ENCODE assay signal across 1 cellular context in the genomic region with DNA sequence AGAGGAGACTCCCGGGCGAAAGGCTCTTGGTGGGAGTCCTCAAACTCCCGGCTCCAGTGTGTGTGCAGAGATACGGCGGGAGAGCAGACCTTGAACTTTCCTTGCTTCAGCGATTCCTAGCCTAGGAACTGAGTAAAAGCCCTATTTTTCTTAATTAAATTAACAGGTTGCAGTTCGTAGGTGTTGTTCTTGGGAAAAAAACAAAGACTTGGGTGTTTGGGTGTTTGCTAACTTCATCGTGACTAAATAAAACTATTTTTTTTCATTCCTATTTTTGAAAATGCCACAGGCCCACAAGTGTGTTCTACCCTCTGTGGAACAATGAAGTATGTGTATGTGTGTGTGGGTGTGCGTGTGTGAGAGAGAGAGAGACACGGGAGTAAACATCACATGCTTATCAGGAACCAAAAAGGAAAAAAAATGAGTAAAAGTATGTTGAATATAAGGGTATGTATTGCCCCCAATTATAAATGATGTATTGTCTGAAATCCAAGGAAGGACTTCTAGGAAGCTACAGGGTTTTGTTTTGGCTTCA.
TF ChIP-seq lines count a peak whose summit lies in the region.

No MANE protein-coding gene starts in this region.

TF ChIP-seq in K562, 482 proteins besides CTCF, POLR2A, EP300 and RAD21 (continued from another document and continues in another):
- TF ChIP-seq MECOM (CRISPR knock-in tag; IDR thresholded peaks at IDR 0.05) (no peak), JUNB (CRISPR knock-in tag; conservative IDR thresholded peaks at IDR 0.05) (no peak), KDM4B (IDR thresholded peaks at IDR 0.05; ENCODE audit: borderline replicate concordance in 2 of 2, low read depth in 1 of 2) (no peak), ZNF165 (CRISPR knock-in tag; IDR thresholded peaks at IDR 0.05; ENCODE audit: borderline replicate concordance) (no peak), KAT7 (CRISPR knock-in tag; IDR thresholded peaks at IDR 0.05; ENCODE audit: borderline replicate concordance) (no peak), MTA2 (IDR thresholded peaks at IDR 0.05; ENCODE audit: low read depth) (no peak), SMARCE1 (IDR thresholded peaks at IDR 0.05) (no peak), EGR1 (conservative IDR thresholded peaks at IDR 0.05) (peak; percentile 72), ZC3H11A (IDR thresholded peaks at IDR 0.05; ENCODE audit: low read depth, low read length) (no peak), NR3C1 (CRISPR knock-in tag; IDR thresholded peaks at IDR 0.05) (no peak), SMAD4 (CRISPR knock-in tag; conservative IDR thresholded peaks at IDR 0.05) (no peak), FOXA1 (IDR thresholded peaks at IDR 0.05; ENCODE audit: borderline replicate concordance) (no peak), NFE2L1 (tag; IDR thresholded peaks at IDR 0.05; ENCODE audit: borderline replicate concordance, low read depth) (no peak), ZNF134 (CRISPR knock-in tag; conservative IDR thresholded peaks at IDR 0.05) (no peak), POLR2H (tag; IDR thresholded peaks at IDR 0.05; ENCODE audit: low read depth) (0 out of 2 replicates have a peak, but pooled peaks have one; percentile 32), ZEB2 (IDR thresholded peaks at IDR 0.05) (no peak), ZNF12 (CRISPR knock-in tag; IDR thresholded peaks at IDR 0.05) (no peak), ZNF586 (CRISPR knock-in tag; conservative IDR thresholded peaks at IDR 0.05) (no peak)
- TF ChIP-seq, protein P1, sequence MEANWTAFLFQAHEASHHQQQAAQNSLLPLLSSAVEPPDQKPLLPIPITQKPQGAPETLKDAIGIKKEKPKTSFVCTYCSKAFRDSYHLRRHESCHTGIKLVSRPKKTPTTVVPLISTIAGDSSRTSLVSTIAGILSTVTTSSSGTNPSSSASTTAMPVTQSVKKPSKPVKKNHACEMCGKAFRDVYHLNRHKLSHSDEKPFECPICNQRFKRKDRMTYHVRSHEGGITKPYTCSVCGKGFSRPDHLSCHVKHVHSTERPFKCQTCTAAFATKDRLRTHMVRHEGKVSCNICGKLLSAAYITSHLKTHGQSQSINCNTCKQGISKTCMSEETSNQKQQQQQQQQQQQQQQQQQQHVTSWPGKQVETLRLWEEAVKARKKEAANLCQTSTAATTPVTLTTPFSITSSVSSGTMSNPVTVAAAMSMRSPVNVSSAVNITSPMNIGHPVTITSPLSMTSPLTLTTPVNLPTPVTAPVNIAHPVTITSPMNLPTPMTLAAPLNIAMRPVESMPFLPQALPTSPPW (CRISPR knock-in tag; IDR thresholded peaks at IDR 0.05) = no peak
- TF ChIP-seq, protein P2, sequence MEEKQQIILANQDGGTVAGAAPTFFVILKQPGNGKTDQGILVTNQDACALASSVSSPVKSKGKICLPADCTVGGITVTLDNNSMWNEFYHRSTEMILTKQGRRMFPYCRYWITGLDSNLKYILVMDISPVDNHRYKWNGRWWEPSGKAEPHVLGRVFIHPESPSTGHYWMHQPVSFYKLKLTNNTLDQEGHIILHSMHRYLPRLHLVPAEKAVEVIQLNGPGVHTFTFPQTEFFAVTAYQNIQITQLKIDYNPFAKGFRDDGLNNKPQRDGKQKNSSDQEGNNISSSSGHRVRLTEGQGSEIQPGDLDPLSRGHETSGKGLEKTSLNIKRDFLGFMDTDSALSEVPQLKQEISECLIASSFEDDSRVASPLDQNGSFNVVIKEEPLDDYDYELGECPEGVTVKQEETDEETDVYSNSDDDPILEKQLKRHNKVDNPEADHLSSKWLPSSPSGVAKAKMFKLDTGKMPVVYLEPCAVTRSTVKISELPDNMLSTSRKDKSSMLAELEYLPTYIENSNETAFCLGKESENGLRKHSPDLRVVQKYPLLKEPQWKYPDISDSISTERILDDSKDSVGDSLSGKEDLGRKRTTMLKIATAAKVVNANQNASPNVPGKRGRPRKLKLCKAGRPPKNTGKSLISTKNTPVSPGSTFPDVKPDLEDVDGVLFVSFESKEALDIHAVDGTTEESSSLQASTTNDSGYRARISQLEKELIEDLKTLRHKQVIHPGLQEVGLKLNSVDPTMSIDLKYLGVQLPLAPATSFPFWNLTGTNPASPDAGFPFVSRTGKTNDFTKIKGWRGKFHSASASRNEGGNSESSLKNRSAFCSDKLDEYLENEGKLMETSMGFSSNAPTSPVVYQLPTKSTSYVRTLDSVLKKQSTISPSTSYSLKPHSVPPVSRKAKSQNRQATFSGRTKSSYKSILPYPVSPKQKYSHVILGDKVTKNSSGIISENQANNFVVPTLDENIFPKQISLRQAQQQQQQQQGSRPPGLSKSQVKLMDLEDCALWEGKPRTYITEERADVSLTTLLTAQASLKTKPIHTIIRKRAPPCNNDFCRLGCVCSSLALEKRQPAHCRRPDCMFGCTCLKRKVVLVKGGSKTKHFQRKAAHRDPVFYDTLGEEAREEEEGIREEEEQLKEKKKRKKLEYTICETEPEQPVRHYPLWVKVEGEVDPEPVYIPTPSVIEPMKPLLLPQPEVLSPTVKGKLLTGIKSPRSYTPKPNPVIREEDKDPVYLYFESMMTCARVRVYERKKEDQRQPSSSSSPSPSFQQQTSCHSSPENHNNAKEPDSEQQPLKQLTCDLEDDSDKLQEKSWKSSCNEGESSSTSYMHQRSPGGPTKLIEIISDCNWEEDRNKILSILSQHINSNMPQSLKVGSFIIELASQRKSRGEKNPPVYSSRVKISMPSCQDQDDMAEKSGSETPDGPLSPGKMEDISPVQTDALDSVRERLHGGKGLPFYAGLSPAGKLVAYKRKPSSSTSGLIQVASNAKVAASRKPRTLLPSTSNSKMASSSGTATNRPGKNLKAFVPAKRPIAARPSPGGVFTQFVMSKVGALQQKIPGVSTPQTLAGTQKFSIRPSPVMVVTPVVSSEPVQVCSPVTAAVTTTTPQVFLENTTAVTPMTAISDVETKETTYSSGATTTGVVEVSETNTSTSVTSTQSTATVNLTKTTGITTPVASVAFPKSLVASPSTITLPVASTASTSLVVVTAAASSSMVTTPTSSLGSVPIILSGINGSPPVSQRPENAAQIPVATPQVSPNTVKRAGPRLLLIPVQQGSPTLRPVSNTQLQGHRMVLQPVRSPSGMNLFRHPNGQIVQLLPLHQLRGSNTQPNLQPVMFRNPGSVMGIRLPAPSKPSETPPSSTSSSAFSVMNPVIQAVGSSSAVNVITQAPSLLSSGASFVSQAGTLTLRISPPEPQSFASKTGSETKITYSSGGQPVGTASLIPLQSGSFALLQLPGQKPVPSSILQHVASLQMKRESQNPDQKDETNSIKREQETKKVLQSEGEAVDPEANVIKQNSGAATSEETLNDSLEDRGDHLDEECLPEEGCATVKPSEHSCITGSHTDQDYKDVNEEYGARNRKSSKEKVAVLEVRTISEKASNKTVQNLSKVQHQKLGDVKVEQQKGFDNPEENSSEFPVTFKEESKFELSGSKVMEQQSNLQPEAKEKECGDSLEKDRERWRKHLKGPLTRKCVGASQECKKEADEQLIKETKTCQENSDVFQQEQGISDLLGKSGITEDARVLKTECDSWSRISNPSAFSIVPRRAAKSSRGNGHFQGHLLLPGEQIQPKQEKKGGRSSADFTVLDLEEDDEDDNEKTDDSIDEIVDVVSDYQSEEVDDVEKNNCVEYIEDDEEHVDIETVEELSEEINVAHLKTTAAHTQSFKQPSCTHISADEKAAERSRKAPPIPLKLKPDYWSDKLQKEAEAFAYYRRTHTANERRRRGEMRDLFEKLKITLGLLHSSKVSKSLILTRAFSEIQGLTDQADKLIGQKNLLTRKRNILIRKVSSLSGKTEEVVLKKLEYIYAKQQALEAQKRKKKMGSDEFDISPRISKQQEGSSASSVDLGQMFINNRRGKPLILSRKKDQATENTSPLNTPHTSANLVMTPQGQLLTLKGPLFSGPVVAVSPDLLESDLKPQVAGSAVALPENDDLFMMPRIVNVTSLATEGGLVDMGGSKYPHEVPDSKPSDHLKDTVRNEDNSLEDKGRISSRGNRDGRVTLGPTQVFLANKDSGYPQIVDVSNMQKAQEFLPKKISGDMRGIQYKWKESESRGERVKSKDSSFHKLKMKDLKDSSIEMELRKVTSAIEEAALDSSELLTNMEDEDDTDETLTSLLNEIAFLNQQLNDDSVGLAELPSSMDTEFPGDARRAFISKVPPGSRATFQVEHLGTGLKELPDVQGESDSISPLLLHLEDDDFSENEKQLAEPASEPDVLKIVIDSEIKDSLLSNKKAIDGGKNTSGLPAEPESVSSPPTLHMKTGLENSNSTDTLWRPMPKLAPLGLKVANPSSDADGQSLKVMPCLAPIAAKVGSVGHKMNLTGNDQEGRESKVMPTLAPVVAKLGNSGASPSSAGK (IDR thresholded peaks at IDR 0.05) = peak; percentile 20; the same call in 1 of the 2 replicates
- TF ChIP-seq, protein P3, sequence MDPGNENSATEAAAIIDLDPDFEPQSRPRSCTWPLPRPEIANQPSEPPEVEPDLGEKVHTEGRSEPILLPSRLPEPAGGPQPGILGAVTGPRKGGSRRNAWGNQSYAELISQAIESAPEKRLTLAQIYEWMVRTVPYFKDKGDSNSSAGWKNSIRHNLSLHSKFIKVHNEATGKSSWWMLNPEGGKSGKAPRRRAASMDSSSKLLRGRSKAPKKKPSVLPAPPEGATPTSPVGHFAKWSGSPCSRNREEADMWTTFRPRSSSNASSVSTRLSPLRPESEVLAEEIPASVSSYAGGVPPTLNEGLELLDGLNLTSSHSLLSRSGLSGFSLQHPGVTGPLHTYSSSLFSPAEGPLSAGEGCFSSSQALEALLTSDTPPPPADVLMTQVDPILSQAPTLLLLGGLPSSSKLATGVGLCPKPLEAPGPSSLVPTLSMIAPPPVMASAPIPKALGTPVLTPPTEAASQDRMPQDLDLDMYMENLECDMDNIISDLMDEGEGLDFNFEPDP (CRISPR knock-in tag; IDR thresholded peaks at IDR 0.05) = no peak
- TF ChIP-seq, protein P4, sequence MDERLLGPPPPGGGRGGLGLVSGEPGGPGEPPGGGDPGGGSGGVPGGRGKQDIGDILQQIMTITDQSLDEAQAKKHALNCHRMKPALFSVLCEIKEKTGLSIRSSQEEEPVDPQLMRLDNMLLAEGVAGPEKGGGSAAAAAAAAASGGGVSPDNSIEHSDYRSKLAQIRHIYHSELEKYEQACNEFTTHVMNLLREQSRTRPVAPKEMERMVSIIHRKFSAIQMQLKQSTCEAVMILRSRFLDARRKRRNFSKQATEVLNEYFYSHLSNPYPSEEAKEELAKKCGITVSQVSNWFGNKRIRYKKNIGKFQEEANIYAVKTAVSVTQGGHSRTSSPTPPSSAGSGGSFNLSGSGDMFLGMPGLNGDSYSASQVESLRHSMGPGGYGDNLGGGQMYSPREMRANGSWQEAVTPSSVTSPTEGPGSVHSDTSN (CRISPR knock-in tag; IDR thresholded peaks at IDR 0.05; ENCODE audit: low read depth) = no peak
- TF ChIP-seq, protein P4 (tag; conservative IDR thresholded peaks at IDR 0.05; ENCODE audit: low read depth) = no peak
- TF ChIP-seq, protein P5, sequence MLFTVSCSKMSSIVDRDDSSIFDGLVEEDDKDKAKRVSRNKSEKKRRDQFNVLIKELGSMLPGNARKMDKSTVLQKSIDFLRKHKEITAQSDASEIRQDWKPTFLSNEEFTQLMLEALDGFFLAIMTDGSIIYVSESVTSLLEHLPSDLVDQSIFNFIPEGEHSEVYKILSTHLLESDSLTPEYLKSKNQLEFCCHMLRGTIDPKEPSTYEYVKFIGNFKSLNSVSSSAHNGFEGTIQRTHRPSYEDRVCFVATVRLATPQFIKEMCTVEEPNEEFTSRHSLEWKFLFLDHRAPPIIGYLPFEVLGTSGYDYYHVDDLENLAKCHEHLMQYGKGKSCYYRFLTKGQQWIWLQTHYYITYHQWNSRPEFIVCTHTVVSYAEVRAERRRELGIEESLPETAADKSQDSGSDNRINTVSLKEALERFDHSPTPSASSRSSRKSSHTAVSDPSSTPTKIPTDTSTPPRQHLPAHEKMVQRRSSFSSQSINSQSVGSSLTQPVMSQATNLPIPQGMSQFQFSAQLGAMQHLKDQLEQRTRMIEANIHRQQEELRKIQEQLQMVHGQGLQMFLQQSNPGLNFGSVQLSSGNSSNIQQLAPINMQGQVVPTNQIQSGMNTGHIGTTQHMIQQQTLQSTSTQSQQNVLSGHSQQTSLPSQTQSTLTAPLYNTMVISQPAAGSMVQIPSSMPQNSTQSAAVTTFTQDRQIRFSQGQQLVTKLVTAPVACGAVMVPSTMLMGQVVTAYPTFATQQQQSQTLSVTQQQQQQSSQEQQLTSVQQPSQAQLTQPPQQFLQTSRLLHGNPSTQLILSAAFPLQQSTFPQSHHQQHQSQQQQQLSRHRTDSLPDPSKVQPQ (CRISPR knock-in tag; IDR thresholded peaks at IDR 0.05; ENCODE audit: borderline replicate concordance) = no peak
- TF ChIP-seq, protein P6, sequence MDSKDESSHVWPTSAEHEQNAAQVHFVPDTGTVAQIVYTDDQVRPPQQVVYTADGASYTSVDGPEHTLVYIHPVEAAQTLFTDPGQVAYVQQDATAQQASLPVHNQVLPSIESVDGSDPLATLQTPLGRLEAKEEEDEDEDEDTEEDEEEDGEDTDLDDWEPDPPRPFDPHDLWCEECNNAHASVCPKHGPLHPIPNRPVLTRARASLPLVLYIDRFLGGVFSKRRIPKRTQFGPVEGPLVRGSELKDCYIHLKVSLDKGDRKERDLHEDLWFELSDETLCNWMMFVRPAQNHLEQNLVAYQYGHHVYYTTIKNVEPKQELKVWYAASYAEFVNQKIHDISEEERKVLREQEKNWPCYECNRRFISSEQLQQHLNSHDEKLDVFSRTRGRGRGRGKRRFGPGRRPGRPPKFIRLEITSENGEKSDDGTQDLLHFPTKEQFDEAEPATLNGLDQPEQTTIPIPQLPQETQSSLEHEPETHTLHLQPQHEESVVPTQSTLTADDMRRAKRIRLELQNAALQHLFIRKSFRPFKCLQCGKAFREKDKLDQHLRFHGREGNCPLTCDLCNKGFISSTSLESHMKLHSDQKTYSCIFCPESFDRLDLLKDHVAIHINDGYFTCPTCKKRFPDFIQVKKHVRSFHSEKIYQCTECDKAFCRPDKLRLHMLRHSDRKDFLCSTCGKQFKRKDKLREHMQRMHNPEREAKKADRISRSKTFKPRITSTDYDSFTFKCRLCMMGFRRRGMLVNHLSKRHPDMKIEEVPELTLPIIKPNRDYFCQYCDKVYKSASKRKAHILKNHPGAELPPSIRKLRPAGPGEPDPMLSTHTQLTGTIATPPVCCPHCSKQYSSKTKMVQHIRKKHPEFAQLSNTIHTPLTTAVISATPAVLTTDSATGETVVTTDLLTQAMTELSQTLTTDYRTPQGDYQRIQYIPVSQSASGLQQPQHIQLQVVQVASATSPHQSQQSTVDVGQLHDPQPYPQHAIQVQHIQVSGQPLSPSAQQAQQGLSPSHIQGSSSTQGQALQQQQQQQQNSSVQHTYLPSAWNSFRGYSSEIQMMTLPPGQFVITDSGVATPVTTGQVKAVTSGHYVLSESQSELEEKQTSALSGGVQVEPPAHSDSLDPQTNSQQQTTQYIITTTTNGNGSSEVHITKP (IDR thresholded peaks at IDR 0.05; ENCODE audit: partially characterized antibody) = no peak
